ENCODE assay signal across 16 cellular contexts in the genomic region with DNA sequence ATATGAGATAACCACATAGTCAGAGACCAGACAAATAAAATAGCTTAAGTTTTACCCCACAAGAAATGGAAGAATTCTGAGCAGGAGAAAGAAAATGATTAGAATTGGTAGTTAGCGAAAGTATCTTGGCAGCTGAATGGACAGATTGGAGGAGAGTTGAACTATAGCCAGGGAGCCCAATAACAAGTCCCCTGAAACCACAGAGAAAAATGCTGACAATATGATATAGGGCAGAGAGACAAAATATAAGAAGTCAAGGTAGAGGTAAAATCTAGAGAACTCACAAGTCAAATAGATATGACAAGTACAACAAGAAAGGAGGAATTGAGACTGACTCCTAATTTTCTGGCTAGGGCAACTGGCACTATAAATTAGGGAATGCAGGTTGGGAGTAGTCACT.
DNase-seq lines count a peak whose midpoint lies in the region; ATAC-seq, FAIRE-seq and TF ChIP-seq lines count a peak whose summit lies in the region.
"Had no signal": no experiment of that assay in that cellular context is flagged by ENCODE, and none has a peak within 500 bp of the region (broad histone marks: within the 10 kb centered on the region; RNA-seq: fewer than 3 reads in every experiment).

No MANE protein-coding gene starts in this region.

- H3K79me2 ChIP-seq in trophoblast cell (ENCODE audit: control insufficient read depth, insufficient read depth, low read length, poor library complexity) = peaks cover 5% of the 10 kb centered on the region

- H3K36me3 ChIP-seq in heart left ventricle = peaks cover 0 to 4% (median 0%) of the 10 kb centered on the region in 9 donors
- no peaks in the 10 kb centered on the region for H3K36me3 ChIP-seq in esophagus muscularis mucosa
- H3K36me3 ChIP-seq in trophoblast cell (ENCODE audit: control insufficient read depth in 1 of 2, insufficient read depth in 2 of 2, low read length in 2 of 2) = peaks cover 2 to 4% of the 10 kb centered on the region in 2 experiments
- no peaks in the 10 kb centered on the region for H3K36me3 ChIP-seq in aorta (ENCODE audit: control insufficient read depth in 1 of 2, insufficient read depth in 2 of 2, low read length in 1 of 2)

- H3K23ac ChIP-seq in trophoblast cell (ENCODE audit: low read length) = no peak overlapping the region

- WGBS in heart left ventricle, 4 donors = 81 to 90% (median 83%) methylated on average over 1 of the region's 1 CpG
- 80% methylated on average over 1 of the region's 1 CpG for WGBS in esophagus muscularis mucosa
- no CpG with 5 or more reads among the region's 1 CpG for WGBS in trophoblast cell (ENCODE audit: extremely low coverage, insufficient coverage, insufficient read length)
- WGBS in aorta, 2 donors = 81 to 88% methylated on average over 1 of the region's 1 CpG

- TF ChIP-seq CTCF in heart left ventricle (IDR thresholded peaks at IDR 0.05) = no peak
- TF ChIP-seq CTCF in esophagus muscularis mucosa (IDR thresholded peaks at IDR 0.05) = no peak

- no peaks in the 10 kb centered on the region for H3K27me3 ChIP-seq in heart left ventricle
- no peaks in the 10 kb centered on the region for H3K27me3 ChIP-seq in esophagus muscularis mucosa
- no peaks in the 10 kb centered on the region for H3K27me3 ChIP-seq in trophoblast cell (ENCODE audit: insufficient read depth, low read length)
- H3K27me3 ChIP-seq in aorta (ENCODE audit: control insufficient read depth in 1 of 2, insufficient read depth in 2 of 2, low read length in 1 of 2) = no peaks in the 10 kb centered on the region

- no peak overlapping the region for H3K18ac ChIP-seq in trophoblast cell (ENCODE audit: low read length)

- no peak overlapping the region for H2BK12ac ChIP-seq in trophoblast cell (ENCODE audit: low read length)

- no peak overlapping the region for H3K14ac ChIP-seq in trophoblast cell (ENCODE audit: low read length)

- H4K91ac ChIP-seq in trophoblast cell (ENCODE audit: low read depth, low read length) = no peak overlapping the region

- peak overlapping the region; percentile 61 for H2BK5ac ChIP-seq in trophoblast cell (ENCODE audit: low read depth, low read length, poor library complexity)

- no peak overlapping the region for H3K4ac ChIP-seq in trophoblast cell (ENCODE audit: low read depth, low read length)

- no peak overlapping the region for H4K8ac ChIP-seq in trophoblast cell (ENCODE audit: low read depth, low read length)

- H3K9ac ChIP-seq in trophoblast cell (ENCODE audit: low read length) = no peak overlapping the region

- no peak overlapping the region for H2BK120ac ChIP-seq in trophoblast cell (ENCODE audit: insufficient read depth, low read length, poor library complexity)

- H3K9me3 ChIP-seq in heart left ventricle = no peaks in the 10 kb centered on the region
- no peaks in the 10 kb centered on the region for H3K9me3 ChIP-seq in esophagus muscularis mucosa
- H3K9me3 ChIP-seq in trophoblast cell (ENCODE audit: insufficient read depth, low read depth, low read length) = no peaks in the 10 kb centered on the region
- H3K9me3 ChIP-seq in aorta (ENCODE audit: control insufficient read depth, low read length) = no peaks in the 10 kb centered on the region

- H3K4me2 ChIP-seq in trophoblast cell (ENCODE audit: low read length) = no peak overlapping the region

- intact Hi-C loops in heart left ventricle (cut with DNase I) (loop anchor here in 2 of 10 donors (5.0 to 10.0 kb wide), 2 partner anchors 76 to 126 kb away; partner anchors contain the start of gene MRTFA (in 1 of the 2)), Right ventricle myocardium inferior (cut with DNase I) (loop anchor here (5.0 kb wide), 1 partner anchor 126 kb away; the partner anchor contains the start of gene MRTFA), esophagus muscularis mucosa (cut with DNase I) (loop anchor here (5.0 kb wide), 1 partner anchor 126 kb away; the partner anchor contains the start of gene MRTFA), aorta (cut with DNase I) (loop anchor here (5.0 kb wide), 2 partner anchors 126 to 136 kb away; partner anchors contain the start of gene MRTFA (in 1 of the 2))

- FAIRE-seq in GM12891 (lab: Jason Lieb, UNC) = no peak
- FAIRE-seq: A204.1, bronchial epithelial cell had no signal

- H3K4me3 ChIP-seq in heart left ventricle (no peak overlapping the region), esophagus muscularis mucosa (no peak overlapping the region), trophoblast cell (ENCODE audit: low read depth, low read length) (no peak overlapping the region), aorta (ENCODE audit: low read length in 2 of 2) (no peak overlapping the region)

- H2AFZ ChIP-seq in trophoblast cell (ENCODE audit: insufficient read depth, low read length, poor library complexity) = no peak overlapping the region

- H3K4me1 ChIP-seq in heart left ventricle (peaks cover 6 to 67% (median 54%) of the 10 kb centered on the region in 12 donors), esophagus muscularis mucosa (peaks cover 58 to 76% (median 66%) of the 10 kb centered on the region in 4 donors), trophoblast cell (ENCODE audit: control insufficient read depth in 1 of 2, insufficient read depth in 2 of 2, low read length in 2 of 2) (peaks cover 12 to 15% of the 10 kb centered on the region in 2 experiments), aorta (ENCODE audit: control insufficient read depth in 1 of 2, insufficient read depth in 2 of 2, low read length in 2 of 2) (peaks cover 4 to 20% of the 10 kb centered on the region in 2 donors)

- ATAC-seq in heart left ventricle (no peak), Right ventricle myocardium inferior (no peak), aorta (ENCODE audit: low FRiP score) (no peak), HG02870 (IDR thresholded peaks at IDR 0.05; ENCODE audit: unreplicated experiment) (no peak)
- ATAC-seq: activated T-cell treated with anti-CD3 and anti-CD28 coated beads, Interleukin-2, amount 50 U/mL, for 4 hours; stimulated activated naive CD8-positive, alpha-beta T cell treated with anti-CD3 and anti-CD28 coated beads, Interleukin-15, amount 100 ng/mL, for 72 hours had no signal

- DNase-seq in heart left ventricle (no peak), Right ventricle myocardium inferior (ENCODE audit: missing footprints) (no peak), esophagus muscularis mucosa (ENCODE audit: extremely low spot score) (no peak), trophoblast cell (no peak), aorta (no peak), NCI-H1436 treated with DMSO at 0.1 percent for 48 hours (lab: John Stamatoyannopoulos, UW) (no peak), GM12891 (ENCODE audit: insufficient read length, low spot score) (no peak)
- DNase-seq: activated CD4-positive, CD25-positive, alpha-beta regulatory T cell treated with anti-CD3 and anti-CD28 coated beads, Interleukin-2, amount 50 U/mL, for 72 hours; activated T-cell treated with anti-CD3 and anti-CD28 coated beads, Interleukin-2, amount 50 U/mL, for 4 hours; NCI-H1105 treated with DMSO at 0.1 percent for 48 hours; stimulated activated CD4-positive, alpha-beta T cell treated with anti-CD3 and anti-CD28 coated beads, Interleukin-4, amount 100 ng/mL, for 4 hours; stimulated activated naive CD8-positive, alpha-beta T cell treated with anti-CD3 and anti-CD28 coated beads, Interleukin-15, amount 100 ng/mL, for 72 hours; SW 1271 had no signal

- no peak overlapping the region for H2AK5ac ChIP-seq in trophoblast cell (ENCODE audit: low read length)

- H3K27ac ChIP-seq in heart left ventricle = peak overlapping the region; percentile 54 to 92 (median 76)
- peak overlapping the region; percentile 77 to 82 (median 77) for H3K27ac ChIP-seq in esophagus muscularis mucosa (replicated peaks in 1 of 4)
- H3K27ac ChIP-seq in trophoblast cell (ENCODE audit: low read depth, low read length) = peak overlapping the region; percentile 94
- H3K27ac ChIP-seq in aorta (ENCODE audit: low read depth in 1 of 2, low read length in 2 of 2) = peak overlapping the region; percentile 28 to 92

- TF ChIP-seq POLR2A in heart left ventricle (IDR thresholded peaks at IDR 0.05) (no peak), esophagus muscularis mucosa (IDR thresholded peaks at IDR 0.05; ENCODE audit: low read depth) (no peak), GM12891 (IDR thresholded peaks at IDR 0.05; ENCODE audit: low read depth, low read length) (no peak)

- peaks cover 16% of the 10 kb centered on the region for H3K79me1 ChIP-seq in trophoblast cell (ENCODE audit: low read length)

- no peak for TF ChIP-seq EP300 in esophagus muscularis mucosa (IDR thresholded peaks at IDR 0.05)

- no peak overlapping the region for H4K12ac ChIP-seq in trophoblast cell (ENCODE audit: low read depth, low read length)

TF ChIP-seq in GM12891, 5 proteins besides CTCF, POLR2A, EP300 and RAD21:
- TF ChIP-seq PAX5 (IDR thresholded peaks at IDR 0.05; ENCODE audit: insufficient read depth, low read length, severe bottlenecking) = no peak
- TF ChIP-seq TAF1 (IDR thresholded peaks at IDR 0.05; ENCODE audit: low read depth, low read length) = no peak
